18 cellular contexts compared by ENCODE assay signal in the genomic region with DNA sequence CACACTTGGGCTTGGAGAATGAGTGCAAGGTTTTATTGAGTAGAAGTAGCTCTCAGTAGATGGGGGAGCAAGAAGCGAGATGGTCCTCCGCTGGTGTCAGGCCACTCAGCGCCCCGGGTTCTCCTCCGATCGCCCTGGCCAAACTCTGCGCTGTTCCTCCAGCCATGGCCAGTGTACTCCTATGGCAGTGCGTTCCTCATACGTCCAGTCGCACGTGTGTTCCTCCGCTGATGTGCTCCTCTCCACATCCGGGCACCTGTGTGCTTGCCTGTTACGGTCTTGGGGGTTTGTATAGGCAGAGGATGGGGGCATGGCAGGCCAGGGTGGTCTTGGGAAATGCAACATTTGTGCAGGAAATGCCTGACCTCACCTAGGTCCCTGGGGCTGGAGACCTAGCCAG.
DNase-seq lines count a peak whose midpoint lies in the region; ATAC-seq, FAIRE-seq and TF ChIP-seq lines count a peak whose summit lies in the region.
"Had no signal": no experiment of that assay in that cellular context is flagged by ENCODE, and none has a peak within 500 bp of the region (broad histone marks: within the 10 kb centered on the region; RNA-seq: fewer than 3 reads in every experiment).

No MANE protein-coding gene starts in this region.

- H2AFZ ChIP-seq in PC-3 (ENCODE audit: low read length) = no peak overlapping the region
- H2AFZ ChIP-seq: GM23248 had no signal

- no peaks in the 10 kb centered on the region for H3K27me3 ChIP-seq in PC-3 (ENCODE audit: low read length)
- H3K27me3 ChIP-seq: BE2C had no signal

- CTCF ChIA-PET in PC-3 (lab: Charles Lee) = no interaction called here

- H3K4me1 ChIP-seq in kidney (ENCODE audit: control insufficient read depth in 1 of 2, insufficient read depth in 1 of 2, low read depth in 1 of 2, low read length in 2 of 2) (no peaks in the 10 kb centered on the region), PC-3 (ENCODE audit: insufficient read depth, low read length) (no peaks in the 10 kb centered on the region)
- H3K4me1 ChIP-seq: BE2C, Caco-2 had no signal

- H3K9ac ChIP-seq in kidney (ENCODE audit: low read length in 2 of 2) (no peak overlapping the region), PC-3 (ENCODE audit: low read length) (no peak overlapping the region)
- H3K9ac ChIP-seq: GM23248 had no signal

- H3K9me3 ChIP-seq in kidney (ENCODE audit: control insufficient read depth in 1 of 2, low read length in 2 of 2) (no peaks in the 10 kb centered on the region), PC-3 (ENCODE audit: low read length) (no peaks in the 10 kb centered on the region)
- H3K9me3 ChIP-seq: BE2C, Caco-2 had no signal

- no peaks in the 10 kb centered on the region for H4K20me1 ChIP-seq in PC-3 (ENCODE audit: low read length)

- no peak for TF ChIP-seq CTCF in kidney (IDR thresholded peaks at IDR 0.05; ENCODE audit: borderline replicate concordance, extremely low read depth, insufficient read depth)
- no peak for TF ChIP-seq CTCF in coronary artery (IDR thresholded peaks at IDR 0.05)
- no peak for TF ChIP-seq CTCF in PC-3 (conservative IDR thresholded peaks at IDR 0.05; ENCODE audit: low read depth, low read length)

- ATAC-seq in HG03045 (IDR thresholded peaks at IDR 0.05; ENCODE audit: unreplicated experiment) (no peak), PC-3 (no peak)
- ATAC-seq: HepG2 had no signal

- no peaks in the 10 kb centered on the region for H3K9me2 ChIP-seq in PC-3 (replicated peaks; ENCODE audit: low read length)

- POLR2A ChIA-PET in PC-3 (lab: Charles Lee; ENCODE audit: unreplicated experiment) = no interaction called here

- BruUV-seq in PC-3 (replicated peaks; lab: Mats Ljungman, UMichigan) = no TSS peak

- H3K4me3 ChIP-seq in kidney (ENCODE audit: low read length in 2 of 2) = no peak overlapping the region
- no peak overlapping the region for H3K4me3 ChIP-seq in coronary artery
- H3K4me3 ChIP-seq in PC-3 (ENCODE audit: low read length) = no peak overlapping the region
- H3K4me3 ChIP-seq: GM23248 had no signal

- DNase-seq in NCI-H146 (lab: John Stamatoyannopoulos, UW) (peak; percentile 39), UCSD-AML1 (lab: John Stamatoyannopoulos, UW; ENCODE audit: unreplicated experiment) (peak; percentile 7), kidney (peak; percentile 58), posterior vena cava (ENCODE audit: low spot score) (peak; percentile 63), coronary artery (ENCODE audit: low spot score) (no peak), PC-3 (no peak)
- DNase-seq: BE2C; C1 segment of cervical spinal cord; Caco-2; CD4-positive, CD25-positive, alpha-beta regulatory T cell; CD8-positive, alpha-beta memory T cell; GM23248 had no signal

- H3F3A ChIP-seq in PC-3 (ENCODE audit: low read length, unreplicated experiment) = no peaks in the 10 kb centered on the region

- H3K27ac ChIP-seq in kidney (ENCODE audit: low read depth in 2 of 2, low read length in 2 of 2) (no peak overlapping the region), coronary artery (no peak overlapping the region), PC-3 (ENCODE audit: low read length) (no peak overlapping the region)
- H3K27ac ChIP-seq: GM23248 had no signal

- H3K79me2 ChIP-seq in PC-3 (ENCODE audit: low read length) = no peaks in the 10 kb centered on the region

- H3K4me2 ChIP-seq in PC-3 (ENCODE audit: low read length) = no peak overlapping the region

- H3K36me3 ChIP-seq in kidney (ENCODE audit: control insufficient read depth in 1 of 2, insufficient read depth in 2 of 2, low read length in 2 of 2) (no peaks in the 10 kb centered on the region), PC-3 (ENCODE audit: low read depth, low read length) (no peaks in the 10 kb centered on the region)
- H3K36me3 ChIP-seq: BE2C had no signal

- no peak for FAIRE-seq in kidney (lab: Jason Lieb, UNC)
- FAIRE-seq: D721Med, GM12891, GM19239, H54, HepG2 had no signal

- intact Hi-C loops in kidney (cut with DNase I) (no loop called here), posterior vena cava (cut with DNase I) (no loop called here), PC-3 (cut with micrococcal nuclease) (no loop called here)

Comparison
In these comparisons a context has a peak if more than half of its experiments do, and no peak if none do; other contexts are left out.
1. DNase-seq: peak in NCI-H146 (single experiment), UCSD-AML1 (single experiment), kidney (single experiment) and posterior vena cava (single experiment); none in coronary artery (single experiment) and PC-3 (single experiment).